ENCODE assay signal across 8 cellular contexts in the genomic region with DNA sequence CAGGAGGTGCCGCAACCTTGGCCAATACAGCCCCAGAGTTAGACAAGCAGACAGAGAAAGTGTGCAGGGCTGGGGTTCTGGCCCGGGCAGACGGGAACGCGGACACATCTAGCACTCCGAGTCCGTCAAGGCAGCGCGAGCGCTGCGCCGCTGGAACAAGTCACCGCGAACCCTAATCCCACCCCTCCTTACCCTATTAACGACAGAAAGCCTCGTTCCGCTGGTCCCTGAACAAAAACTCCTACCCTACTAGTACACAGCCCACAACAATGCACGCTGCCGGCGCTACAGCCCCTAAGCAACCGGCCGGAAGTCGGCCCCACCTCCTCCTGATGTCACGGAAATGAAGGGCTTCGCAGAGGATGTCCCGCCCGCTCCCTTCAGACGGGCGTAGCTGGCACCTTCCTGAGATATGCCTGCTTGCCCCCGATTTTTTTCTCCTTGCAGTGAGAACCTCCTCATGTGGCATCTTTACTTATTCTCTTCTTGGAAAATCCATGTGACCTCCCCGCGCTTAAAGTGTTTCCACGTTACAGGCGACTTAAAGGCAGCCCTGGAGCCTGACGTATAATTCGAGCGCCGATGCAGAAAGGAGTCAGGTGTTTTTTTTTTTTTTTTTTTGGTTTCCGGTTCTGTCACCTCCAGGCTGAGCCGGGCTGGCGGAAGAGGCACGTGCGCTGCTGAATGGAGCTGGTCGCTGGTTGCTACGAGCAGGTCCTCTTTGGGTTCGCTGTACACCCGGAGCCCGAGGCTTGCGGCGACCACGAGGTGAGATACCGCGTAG. TPM values are rescaled to one million over a fixed set of nuclear protein-coding genes. Genes with fewer than 3 reads are reported as not detected.
DNase-seq lines count a peak whose midpoint lies in the region; ATAC-seq and TF ChIP-seq lines count a peak whose summit lies in the region.

A gene (minus strand): TSS at position 315 of the 784 bp plus-strand sequence. CDS start 7,066 bp downstream, outside the sequence.
A gene with protein sequence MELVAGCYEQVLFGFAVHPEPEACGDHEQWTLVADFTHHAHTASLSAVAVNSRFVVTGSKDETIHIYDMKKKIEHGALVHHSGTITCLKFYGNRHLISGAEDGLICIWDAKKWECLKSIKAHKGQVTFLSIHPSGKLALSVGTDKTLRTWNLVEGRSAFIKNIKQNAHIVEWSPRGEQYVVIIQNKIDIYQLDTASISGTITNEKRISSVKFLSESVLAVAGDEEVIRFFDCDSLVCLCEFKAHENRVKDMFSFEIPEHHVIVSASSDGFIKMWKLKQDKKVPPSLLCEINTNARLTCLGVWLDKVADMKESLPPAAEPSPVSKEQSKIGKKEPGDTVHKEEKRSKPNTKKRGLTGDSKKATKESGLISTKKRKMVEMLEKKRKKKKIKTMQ (plus strand): TSS at position 671 of the 784 bp plus-strand sequence. CDS start 14 bp downstream, at position 685.

- CTCF ChIA-PET in CD4-positive, alpha-beta T cell (lab: Charles Lee) = interaction anchor here (0.7 to 1.2 kb wide), 5 partner anchors 26 to 983 kb away, joined by 3 read pairs; no protein-coding TSS in a partner anchor
- CTCF ChIA-PET in activated CD4-positive, alpha-beta memory T cell treated with anti-CD3 and anti-CD28 coated beads for 36 hours (lab: Charles Lee) = interaction anchor here (0.9 to 2.1 kb wide), 6 partner anchors 10 to 216 kb away, joined by 3 to 15 read pairs (median 5); no protein-coding TSS in a partner anchor

- H3K4me3 Mint-ChIP-seq in CD4-positive, alpha-beta T cell = peak within 1 kb of the TSS; percentile 92
- H3K4me3 Mint-ChIP-seq in activated CD4-positive, alpha-beta memory T cell treated with anti-CD3 and anti-CD28 coated beads for 36 hours = peak within 1 kb of the TSS; percentile 93

- peaks cover 38% of the 10 kb centered on the region for H3K36me3 Mint-ChIP-seq in CD4-positive, alpha-beta T cell (ENCODE audit: low read depth)
- peaks cover 23% of the 10 kb centered on the region for H3K36me3 Mint-ChIP-seq in activated CD4-positive, alpha-beta memory T cell treated with anti-CD3 and anti-CD28 coated beads for 36 hours

- H3K9me3 Mint-ChIP-seq in CD4-positive, alpha-beta T cell = no peaks in the 10 kb centered on the region
- H3K9me3 Mint-ChIP-seq in activated CD4-positive, alpha-beta memory T cell treated with anti-CD3 and anti-CD28 coated beads for 36 hours = no peaks in the 10 kb centered on the region

- no peaks in the 10 kb centered on the region for H3K27me3 ChIP-seq in CD4-positive, alpha-beta T cell (ENCODE audit: control insufficient read depth, insufficient read depth, low read length)
- H3K27me3 ChIP-seq in duodenal mucosa (ENCODE audit: control insufficient read depth in 1 of 2, insufficient read depth in 2 of 2, low read length in 2 of 2) (no peaks in the 10 kb centered on the region), right lobe of liver (no peaks in the 10 kb centered on the region)

- H3K27me3 Mint-ChIP-seq in CD4-positive, alpha-beta T cell = no peaks in the 10 kb centered on the region
- H3K27me3 Mint-ChIP-seq in activated CD4-positive, alpha-beta memory T cell treated with anti-CD3 and anti-CD28 coated beads for 36 hours = no peaks in the 10 kb centered on the region

- POLR2A ChIA-PET in CD4-positive, alpha-beta T cell (lab: Charles Lee) = interaction anchor here (0.6 to 3.6 kb wide), 21 partner anchors 8 to 1595 kb away, joined by 3 to 82 read pairs (median 4); a partner anchor contains a TSS
- POLR2A ChIA-PET in activated CD4-positive, alpha-beta memory T cell treated with anti-CD3 and anti-CD28 coated beads for 36 hours (lab: Charles Lee) = interaction anchor here (0.6 to 2.3 kb wide), 7 partner anchors 25 to 166 kb away, joined by 3 to 31 read pairs (median 5); a partner anchor contains a TSS

- peak; percentile 54 for TF ChIP-seq POLR2A in right lobe of liver (IDR thresholded peaks at IDR 0.05)

- H3K36me3 ChIP-seq in duodenal mucosa (ENCODE audit: control insufficient read depth in 1 of 2, insufficient read depth in 2 of 2, low read length in 2 of 2) (peaks cover 0 to 20% of the 10 kb centered on the region in 2 donors), right lobe of liver (peaks cover 0 to 7% (median 0%) of the 10 kb centered on the region in 4 donors)

- peaks cover 41% of the 10 kb centered on the region for H3K4me1 Mint-ChIP-seq in CD4-positive, alpha-beta T cell (ENCODE audit: low read depth)
- peaks cover 32% of the 10 kb centered on the region for H3K4me1 Mint-ChIP-seq in activated CD4-positive, alpha-beta memory T cell treated with anti-CD3 and anti-CD28 coated beads for 36 hours (ENCODE audit: low read depth)

- peak within 1 kb of the TSS; percentile 100 for H3K27ac Mint-ChIP-seq in CD4-positive, alpha-beta T cell
- peak within 1 kb of the TSS; percentile 99 for H3K27ac Mint-ChIP-seq in activated CD4-positive, alpha-beta memory T cell treated with anti-CD3 and anti-CD28 coated beads for 36 hours

- H3K4me1 ChIP-seq in duodenal mucosa (ENCODE audit: control insufficient read depth in 1 of 2, insufficient read depth in 2 of 2, low read length in 2 of 2) = peaks cover 23 to 24% of the 10 kb centered on the region in 2 donors
- H3K4me1 ChIP-seq in right lobe of liver = peaks cover 0 to 19% (median 9%) of the 10 kb centered on the region in 4 donors

- no peak for TF ChIP-seq CTCF in CD4-positive, alpha-beta T cell (IDR thresholded peaks at IDR 0.05)
- no peak for TF ChIP-seq CTCF in right lobe of liver (IDR thresholded peaks at IDR 0.05)

- H3K27ac ChIP-seq in CD4-positive, alpha-beta T cell (ENCODE audit: low read depth, low read length) = peak within 1 kb of the TSS; percentile 97
- H3K27ac ChIP-seq in duodenal mucosa (ENCODE audit: low read depth, low read length) (peak within 1 kb of the TSS; percentile 95), right lobe of liver (peak within 1 kb of the TSS; percentile 92 to 96 (median 92))

- DNase-seq in CD4-positive, alpha-beta T cell = peak; percentile 85 to 94 (median 89)
- DNase-seq in NCI-H82 (lab: John Stamatoyannopoulos, UW) = peak; percentile 97
- DNase-seq in activated CD4-positive, alpha-beta memory T cell treated with anti-CD3 and anti-CD28 coated beads for 36 hours = peak; percentile 95
- DNase-seq in right lobe of liver = peak; percentile 92 to 95 (median 94)
- DNase-seq in stimulated activated CD4-positive, alpha-beta T cell treated with anti-CD3 and anti-CD28 coated beads, Interleukin-4, amount 100 ng/mL, for 24 hours = peak; percentile 93

- H3K9ac ChIP-seq in duodenal mucosa (ENCODE audit: low read depth in 1 of 2, low read length in 2 of 2) = peak within 1 kb of the TSS; percentile 96 to 99

- under 1% methylated on average over 38 of the region's 53 CpGs for WGBS in right lobe of liver (ENCODE audit: insufficient coverage, low coverage, low lambda C conversion rate, missing lambda C conversion rate)

- H3K4me3 ChIP-seq in duodenal mucosa (ENCODE audit: low read depth in 1 of 2, low read length in 2 of 2) = peak within 1 kb of the TSS; percentile 97 to 100
- peak within 1 kb of the TSS; percentile 77 to 89 (median 79) for H3K4me3 ChIP-seq in right lobe of liver

- peak; percentile 92 for ATAC-seq in CD4-positive, alpha-beta T cell (ENCODE audit: poor library complexity)
- ATAC-seq in GM19452 (IDR thresholded peaks at IDR 0.05; ENCODE audit: unreplicated experiment) (peak; percentile 98), HG03575 (IDR thresholded peaks at IDR 0.05; ENCODE audit: extremely low read depth, insufficient number of reproducible peaks, low FRiP score, unreplicated experiment) (peak; percentile 77), right lobe of liver (peak; percentile 99)

- intact Hi-C loops in CD4-positive, alpha-beta T cell (cut with DNase I, micrococcal nuclease) = loop anchor here (1.0 to 10.0 kb wide), 8 partner anchors 26 to 840 kb away; a partner anchor contains a TSS
- intact Hi-C loops in activated CD4-positive, alpha-beta memory T cell treated with anti-CD3 and anti-CD28 coated beads for 36 hours (cut with micrococcal nuclease) = loop anchor here (1.0 to 5.0 kb wide), 7 partner anchors 29 to 399 kb away; a partner anchor contains a TSS
- intact Hi-C loops in right lobe of liver (cut with DNase I) = no loop called here

- H3K9me3 ChIP-seq in CD4-positive, alpha-beta T cell (ENCODE audit: control insufficient read depth, low read length) = no peaks in the 10 kb centered on the region
- H3K9me3 ChIP-seq in duodenal mucosa (ENCODE audit: control insufficient read depth in 1 of 2, low read length in 2 of 2) (no peaks in the 10 kb centered on the region), right lobe of liver (no peaks in the 10 kb centered on the region)

RNA-seq across cellular contexts. Expression of the first gene that starts in this region (rescaled TPM):
- total RNA-seq in CD4-positive, alpha-beta T cell = not detected
- total RNA-seq in activated CD4-positive, alpha-beta memory T cell treated with anti-CD3 and anti-CD28 coated beads for 36 hours = 1 to 10 TPM; 2.4 to 3.7 TPM
- total RNA-seq in right lobe of liver = 1 to 10 TPM in 1 of 6 experiments, under 1 TPM in 1, not detected in 4; 0.75 to 1.2 TPM

RNA-seq across cellular contexts. Expression of the second gene that starts in this region (rescaled TPM):
- 1 to 10 TPM; 4.1 to 5.8 TPM for total RNA-seq in CD4-positive, alpha-beta T cell
- total RNA-seq in activated CD4-positive, alpha-beta memory T cell treated with anti-CD3 and anti-CD28 coated beads for 36 hours = 10 to 100 TPM; 28.2 to 32.8 TPM
- 1 to 10 TPM; 3.4 to 9.1 (median 6.5) TPM for total RNA-seq in right lobe of liver

Comparison
In these comparisons a context has a peak if more than half of its experiments do, and no peak if none do; other contexts are left out.
1. Peak in every context shown above with its lines: DNase-seq, ATAC-seq, H3K4me3 ChIP-seq and H3K27ac ChIP-seq.
2. intact Hi-C loops: an anchor here in CD4-positive, alpha-beta T cell (1.0 to 10.0 kb wide) and activated CD4-positive, alpha-beta memory T cell treated with anti-CD3 and anti-CD28 coated beads for 36 hours (1.0 to 5.0 kb wide); none called in right lobe of liver.